In genomic region chr11:133842053-133842452, GRCh38 we compare ENCODE assay signal across 18 cellular contexts. TPM values are rescaled to one million over a fixed set of nuclear protein-coding genes. Genes with fewer than 3 reads are reported as not detected.
DNase-seq lines count a peak whose midpoint lies in the region; ATAC-seq and TF ChIP-seq lines count a peak whose summit lies in the region.
"Had no signal": no experiment of that assay in that cellular context is flagged by ENCODE, and none has a peak within 500 bp of the region (broad histone marks: within the 10 kb centered on the region; RNA-seq: fewer than 3 reads in every experiment).

No MANE protein-coding gene starts in this region.

- no peak for DNase-seq in Right ventricle myocardium inferior (ENCODE audit: missing footprints)
- no peak for DNase-seq in left cardiac atrium
- DNase-seq in HEK293T (ENCODE audit: extremely low spot score): peak; percentile 3
- DNase-seq in iPS-NIHi11 (ENCODE audit: low spot score): peak; percentile 18
- no peak for DNase-seq in stimulated activated effector memory CD8-positive, alpha-beta T cell treated with anti-CD3 and anti-CD28 coated beads, Interleukin-12 subunit alpha, Interleukin-12 subunit beta, amount 100 ng/mL, for 72 hours (ENCODE audit: low spot score in 2 of 2)
- DNase-seq in NCI-H524 (lab: John Stamatoyannopoulos, UW): no peak
- DNase-seq in pons (ENCODE audit: low spot score): no peak
- DNase-seq in KBM-7: no peak
- DNase-seq: 8988T, DMS153, HFFc6, NCI-H1417, NCI-H1930, NCI-H2171, SIG-M5 had no signal

- ATAC-seq in Right ventricle myocardium inferior (peak; percentile 78), left cardiac atrium (no peak)
- peak; percentile 22 for ATAC-seq in stimulated activated effector memory CD8-positive, alpha-beta T cell treated with anti-CD3 and anti-CD28 coated beads, Interleukin-12 subunit alpha, Interleukin-12 subunit beta, amount 100 ng/mL, for 72 hours
- ATAC-seq: GM12878, HepG2 had no signal

- POLR2A ChIA-PET in HEK293T (lab: Yijun Ruan, JAX): no interaction called here

- H3K36me3 Mint-ChIP-seq in stimulated activated effector memory CD8-positive, alpha-beta T cell treated with anti-CD3 and anti-CD28 coated beads, Interleukin-12 subunit alpha, Interleukin-12 subunit beta, amount 100 ng/mL, for 72 hours: no peaks in the 10 kb centered on the region

- CTCF ChIA-PET in HEK293T (lab: Yijun Ruan, JAX): no interaction called here

- H3K4me1 Mint-ChIP-seq in stimulated activated effector memory CD8-positive, alpha-beta T cell treated with anti-CD3 and anti-CD28 coated beads, Interleukin-12 subunit alpha, Interleukin-12 subunit beta, amount 100 ng/mL, for 72 hours: no peaks in the 10 kb centered on the region

- H3K9me3 Mint-ChIP-seq in stimulated activated effector memory CD8-positive, alpha-beta T cell treated with anti-CD3 and anti-CD28 coated beads, Interleukin-12 subunit alpha, Interleukin-12 subunit beta, amount 100 ng/mL, for 72 hours: peaks cover 5% of the 10 kb centered on the region

- no peak overlapping the region for H3K4me3 Mint-ChIP-seq in stimulated activated effector memory CD8-positive, alpha-beta T cell treated with anti-CD3 and anti-CD28 coated beads, Interleukin-12 subunit alpha, Interleukin-12 subunit beta, amount 100 ng/mL, for 72 hours
- H3K4me3 Mint-ChIP-seq: HFFc6 had no signal

- H3K27ac Mint-ChIP-seq in stimulated activated effector memory CD8-positive, alpha-beta T cell treated with anti-CD3 and anti-CD28 coated beads, Interleukin-12 subunit alpha, Interleukin-12 subunit beta, amount 100 ng/mL, for 72 hours: no peak overlapping the region
- H3K27ac Mint-ChIP-seq: HFFc6 had no signal

- intact Hi-C loops in Right ventricle myocardium inferior (cut with DNase I) (no loop called here), left cardiac atrium (cut with DNase I) (no loop called here)

- in situ Hi-C loops in KBM-7 (cut with MboI; ENCODE audit: low pct_unique_long_range_greater_than_20kb, low sequenced_read_pairs): loop anchor here (25.0 kb wide), 1 partner anchor 705 kb away; no protein-coding TSS in a partner anchor

TF ChIP-seq in HEK293T, 16 proteins besides CTCF, POLR2A, EP300 and RAD21:
- TF ChIP-seq HDGF (IDR thresholded peaks at IDR 0.05; ENCODE audit: borderline replicate concordance): no peak
- no peak for TF ChIP-seq CTBP1 (IDR thresholded peaks at IDR 0.05; ENCODE audit: borderline replicate concordance)
- TF ChIP-seq ZNF384 (IDR thresholded peaks at IDR 0.05): no peak
- no peak for TF ChIP-seq LEF1 (IDR thresholded peaks at IDR 0.05; ENCODE audit: borderline replicate concordance)
- no peak for TF ChIP-seq SUZ12 (IDR thresholded peaks at IDR 0.05)
- TF ChIP-seq PKNOX1 (IDR thresholded peaks at IDR 0.05): no peak
- TF ChIP-seq L3MBTL2 (conservative IDR thresholded peaks at IDR 0.05): no peak
- no peak for TF ChIP-seq FOXA1 (IDR thresholded peaks at IDR 0.05)
- no peak for TF ChIP-seq FOXK2 (IDR thresholded peaks at IDR 0.05)
- TF ChIP-seq ELF4 (IDR thresholded peaks at IDR 0.05): no peak
- no peak for TF ChIP-seq TARDBP (IDR thresholded peaks at IDR 0.05)
TF ChIP-seq in HEK293T: peak in this region for 0.

RNA-seq across cellular contexts. Expression of gene SPATA19, which starts 3.3 kb away (rescaled TPM):
- total RNA-seq in Right ventricle myocardium inferior (not detected), left cardiac atrium (not detected)
- total RNA-seq: GM12878, HepG2, HFFc6, NCI-H460 had no signal

Comparison
In these comparisons a context has a peak if more than half of its experiments do, and no peak if none do; other contexts are left out.
1. ATAC-seq: peak in Right ventricle myocardium inferior (single experiment) and stimulated activated effector memory CD8-positive, alpha-beta T cell treated with anti-CD3 and anti-CD28 coated beads, Interleukin-12 subunit alpha, Interleukin-12 subunit beta, amount 100 ng/mL, for 72 hours (single experiment); none in left cardiac atrium (0 of 2).
2. DNase-seq: peak in HEK293T (single experiment) and iPS-NIHi11 (single experiment); none in Right ventricle myocardium inferior (single experiment), left cardiac atrium (single experiment), stimulated activated effector memory CD8-positive, alpha-beta T cell treated with anti-CD3 and anti-CD28 coated beads, Interleukin-12 subunit alpha, Interleukin-12 subunit beta, amount 100 ng/mL, for 72 hours (0 of 2), NCI-H524 (0 of 2), pons (single experiment) and KBM-7 (single experiment).